Comparison of ENCODE assay signal across 8 cellular contexts in the genomic region with DNA sequence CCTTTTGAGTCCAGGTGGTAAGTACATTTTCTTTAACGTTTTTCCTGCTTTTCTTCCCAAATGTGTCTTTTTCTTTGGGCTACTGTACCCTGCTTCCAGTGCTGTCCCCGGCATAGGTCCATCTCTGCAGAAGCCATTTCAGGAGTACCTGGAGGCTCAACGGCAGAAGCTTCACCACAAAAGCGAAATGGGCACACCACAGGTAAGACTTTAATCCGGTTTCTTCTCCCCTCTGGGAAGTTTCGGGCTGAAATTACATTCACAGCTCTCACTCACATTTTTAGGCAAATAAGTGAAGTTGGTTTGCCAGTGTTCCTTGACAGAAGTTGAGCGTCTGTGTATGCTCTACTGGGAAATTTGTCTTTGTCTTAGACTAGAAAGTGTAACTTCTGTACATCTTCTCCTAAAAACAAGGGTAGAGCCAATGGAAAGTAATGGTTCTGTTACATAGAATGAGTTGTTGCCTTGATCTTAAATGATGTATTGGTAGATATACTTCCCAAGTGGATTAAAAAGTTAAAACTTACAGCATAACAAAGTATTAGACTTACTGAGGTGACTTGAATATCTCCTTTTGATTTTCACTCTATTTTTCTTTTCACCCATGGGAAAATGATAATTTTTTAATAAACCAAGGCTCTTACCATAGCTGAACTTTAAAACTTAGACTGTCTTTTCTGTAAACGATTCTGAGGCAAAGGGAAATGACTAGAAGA. TPM values are rescaled to one million over a fixed set of nuclear protein-coding genes. Genes with fewer than 3 reads are reported as not detected.
DNase-seq lines count a peak whose midpoint lies in the region; ATAC-seq and TF ChIP-seq lines count a peak whose summit lies in the region.

No MANE protein-coding gene starts in this region.

- peaks cover 17% of the 10 kb centered on the region for H3F3A ChIP-seq in DOHH2 (ENCODE audit: control insufficient read depth, insufficient read depth)

- peaks cover 37% of the 10 kb centered on the region for H3K36me3 ChIP-seq in DOHH2 (ENCODE audit: control insufficient read depth, low read length)

- H3K9me3 ChIP-seq in DOHH2 (ENCODE audit: control insufficient read depth, insufficient read depth, low read length) = no peaks in the 10 kb centered on the region

- H3K79me2 ChIP-seq in DOHH2 (ENCODE audit: control insufficient read depth, low read length) = peaks cover 56% of the 10 kb centered on the region

- H3K4me1 ChIP-seq in DOHH2 (ENCODE audit: control insufficient read depth, low read length) = peaks cover 59% of the 10 kb centered on the region

- H3K27ac ChIP-seq in DOHH2 (ENCODE audit: low read depth, low read length) (peak overlapping the region; percentile 81), layer of hippocampus (ENCODE audit: low read depth, low read length) (peak overlapping the region; percentile 72), temporal lobe (ENCODE audit: low read depth, low read length) (peak overlapping the region; percentile 41)

- DNase-seq in NCI-H69 (lab: John Stamatoyannopoulos, UW) (peak; percentile 36), astrocyte of the hippocampus (ENCODE audit: low read depth, low spot score) (peak; percentile 65), NCI-H2107 treated with DMSO at 0.1 percent for 48 hours (lab: John Stamatoyannopoulos, UW; ENCODE audit: unreplicated experiment) (no peak), NCI-H187 treated with DMSO at 0.1 percent for 48 hours (lab: John Stamatoyannopoulos, UW) (no peak)

- no peaks in the 10 kb centered on the region for H4K20me1 ChIP-seq in DOHH2 (ENCODE audit: control insufficient read depth, insufficient read depth, low read depth, low read length)

- peak overlapping the region; percentile 90 for H3K4me3 ChIP-seq in DOHH2 (ENCODE audit: low read length)

- no peaks in the 10 kb centered on the region for H3K9me2 ChIP-seq in DOHH2 (replicated peaks; ENCODE audit: control insufficient read depth, low read length)

- H3K4me2 ChIP-seq in DOHH2 (ENCODE audit: low read length) = peak overlapping the region; percentile 73

- ATAC-seq in HG03159 (IDR thresholded peaks at IDR 0.05; ENCODE audit: unreplicated experiment) = no peak

- TF ChIP-seq CTCF in DOHH2 (IDR thresholded peaks at IDR 0.05; ENCODE audit: low read depth, low read length, poor library complexity, severe bottlenecking) = no peak

- H3K27me3 ChIP-seq in DOHH2 (ENCODE audit: control insufficient read depth, low read length) (no peaks in the 10 kb centered on the region), layer of hippocampus (ENCODE audit: control insufficient read depth, insufficient read depth, low read length) (no peaks in the 10 kb centered on the region)

RNA-seq across cellular contexts. Expression of gene TUBD1, which starts 54.4 kb away (rescaled TPM):
- total RNA-seq in temporal lobe = 9.1 TPM

RNA-seq across cellular contexts. Expression of gene RPS6KB1, which starts 54.6 kb away (rescaled TPM):
- 30.5 TPM for total RNA-seq in temporal lobe

Comparison
In these comparisons a context has a peak if more than half of its experiments do, and no peak if none do; other contexts are left out.
1. DNase-seq: peak in NCI-H69 (single experiment) and astrocyte of the hippocampus (single experiment); none in NCI-H2107 treated with DMSO at 0.1 percent for 48 hours (single experiment) and NCI-H187 treated with DMSO at 0.1 percent for 48 hours (single experiment).
2. Peak in every context shown above with its lines, with median percentiles within 50 percentile points of each other: H3K27ac ChIP-seq.